ENCODE assay signal across 29 cellular contexts in genomic region chr7:95338832-95339231, GRCh38. TPM values are rescaled to one million over a fixed set of nuclear protein-coding genes. Genes with fewer than 3 reads are reported as not detected.
DNase-seq lines count a peak whose midpoint lies in the region; ATAC-seq, FAIRE-seq and TF ChIP-seq lines count a peak whose summit lies in the region.
"Had no signal": no experiment of that assay in that cellular context is flagged by ENCODE, and none has a peak within 500 bp of the region (broad histone marks: within the 10 kb centered on the region; RNA-seq: fewer than 3 reads in every experiment).

No MANE protein-coding gene starts in this region.

- POLR2A ChIA-PET in HepG2 (lab: Yijun Ruan, JAX) = no interaction called here

- WGBS in liver = 33% methylated on average over 3 of the region's 3 CpGs
- 4% methylated on average over 3 of the region's 3 CpGs for WGBS in HepG2 (ENCODE audit: low lambda C conversion rate)
- WGBS in right lobe of liver (ENCODE audit: insufficient coverage, low coverage, low lambda C conversion rate, missing lambda C conversion rate) = 24% methylated on average over 3 of the region's 3 CpGs
- 50 to 57% methylated on average over 3 of the region's 3 CpGs for WGBS in aorta, 2 donors

- H3K4me3 ChIP-seq in liver (ENCODE audit: low read depth in 1 of 3, low read length in 3 of 3) (no peak overlapping the region), HepG2 (replicated peaks in 1 of 3; ENCODE audit: insufficient read depth in 1 of 3, low read depth in 2 of 3, low read length in 3 of 3) (no peak overlapping the region), right lobe of liver (no peak overlapping the region), aorta (ENCODE audit: low read length in 2 of 2) (no peak overlapping the region)
- H3K4me3 ChIP-seq: BLaER1, GM12878 had no signal

- H3K27me3 ChIP-seq in liver (ENCODE audit: control insufficient read depth in 4 of 4, insufficient read depth in 4 of 4, low read length in 3 of 4) (no peaks in the 10 kb centered on the region), HepG2 (ENCODE audit: control insufficient read depth in 1 of 2, insufficient read depth in 2 of 2, low read length in 2 of 2) (no peaks in the 10 kb centered on the region), right lobe of liver (no peaks in the 10 kb centered on the region), aorta (ENCODE audit: control insufficient read depth in 1 of 2, insufficient read depth in 2 of 2, low read length in 1 of 2) (no peaks in the 10 kb centered on the region)
- H3K27me3 ChIP-seq: BE2C, BLaER1 had no signal

- no TSS peak for BruUV-seq in HepG2 (replicated peaks; lab: Mats Ljungman, UMichigan)

- CTCF ChIA-PET in HepG2 (lab: Yijun Ruan, JAX; ENCODE audit: low intra/inter-chr PET ratio, low total read pairs) = no interaction called here

- no peaks in the 10 kb centered on the region for H4K20me1 ChIP-seq in HepG2 (ENCODE audit: insufficient read depth, low read length)
- H4K20me1 ChIP-seq: BLaER1 had no signal

- TF ChIP-seq EP300 in HepG2 (IDR thresholded peaks at IDR 0.05; ENCODE audit: low read depth in 2 of 2, low read length in 2 of 2) (no peak), HepG2 (CRISPR knock-in tag; IDR thresholded peaks at IDR 0.05; ENCODE audit: borderline replicate concordance) (no peak)

- no peaks in the 10 kb centered on the region for H3K79me2 ChIP-seq in HepG2 (ENCODE audit: insufficient read depth, low read length)

- peaks cover 5 to 26% (median 14%) of the 10 kb centered on the region in 4 donors for H3K4me1 ChIP-seq in liver (ENCODE audit: control insufficient read depth in 4 of 4, insufficient read depth in 4 of 4, low read length in 3 of 4)
- peaks cover 13% of the 10 kb centered on the region for H3K4me1 ChIP-seq in HepG2 (ENCODE audit: insufficient read depth, low read length)
- H3K4me1 ChIP-seq in right lobe of liver = peaks cover 0 to 7% (median 0%) of the 10 kb centered on the region in 4 donors
- no peaks in the 10 kb centered on the region for H3K4me1 ChIP-seq in aorta (ENCODE audit: control insufficient read depth in 1 of 2, insufficient read depth in 2 of 2, low read length in 2 of 2)
- H3K4me1 ChIP-seq: BE2C, BLaER1 had no signal

- H2AFZ ChIP-seq in HepG2 (ENCODE audit: low read length) = no peak overlapping the region

- peak overlapping the region in 1 of 2 donors; percentile 14 for H3K27ac ChIP-seq in liver (ENCODE audit: low read depth in 1 of 2, low read length in 2 of 2)
- H3K27ac ChIP-seq in HepG2 (ENCODE audit: extremely low read length, insufficient read depth, low read length) = no peak overlapping the region
- H3K27ac ChIP-seq in right lobe of liver = no peak overlapping the region
- H3K27ac ChIP-seq in aorta (ENCODE audit: low read depth in 1 of 2, low read length in 2 of 2) = no peak overlapping the region
- H3K27ac ChIP-seq: BLaER1 had no signal

- no peak for FAIRE-seq in HepG2 (lab: Jason Lieb, UNC)
- FAIRE-seq: A204.1, GM12878, GM12892, GM18507 had no signal

- H3K4me2 ChIP-seq in HepG2 (ENCODE audit: low read depth, low read length) = no peak overlapping the region
- H3K4me2 ChIP-seq: BLaER1 had no signal

- intact Hi-C loops in HepG2 (cut with micrococcal nuclease; ENCODE audit: unreplicated experiment) (no loop called here), right lobe of liver (cut with DNase I) (no loop called here), aorta (cut with DNase I) (no loop called here)

- no peaks in the 10 kb centered on the region for H3K36me3 ChIP-seq in liver (ENCODE audit: control insufficient read depth in 4 of 4, insufficient read depth in 3 of 4, low read depth in 1 of 4, low read length in 3 of 4)
- H3K36me3 ChIP-seq in HepG2 (replicated peaks in 1 of 2; ENCODE audit: control insufficient read depth in 1 of 2, insufficient read depth in 2 of 2, low read length in 2 of 2) = no peaks in the 10 kb centered on the region
- no peaks in the 10 kb centered on the region for H3K36me3 ChIP-seq in right lobe of liver
- no peaks in the 10 kb centered on the region for H3K36me3 ChIP-seq in aorta (ENCODE audit: control insufficient read depth in 1 of 2, insufficient read depth in 2 of 2, low read length in 1 of 2)
- H3K36me3 ChIP-seq: BE2C, BLaER1 had no signal

- DNase-seq in HepG2 (ENCODE audit: low spot score) (no peak), right lobe of liver (no peak), aorta (no peak)
- DNase-seq: 8988T; ACHN; BE2C; C1 segment of cervical spinal cord; CD4-positive, alpha-beta memory T cell; CD4-positive, CD25-positive, alpha-beta regulatory T cell; CD8-positive, alpha-beta memory T cell; COR-L47; DMS 273 treated with DMSO at 0.1 percent for 48 hours; DMS153; DMS79; DND-41; EL; GDM1 had no signal

- TF ChIP-seq CTCF in liver (IDR thresholded peaks at IDR 0.05; ENCODE audit: low read depth, low read length, missing input control) (no peak), HepG2 (CRISPR knock-in tag; IDR thresholded peaks at IDR 0.05) (no peak), right lobe of liver (IDR thresholded peaks at IDR 0.05) (no peak)

- no peak for TF ChIP-seq RAD21 in liver (IDR thresholded peaks at IDR 0.05)
- no peak for TF ChIP-seq RAD21 in HepG2 (CRISPR knock-in tag; IDR thresholded peaks at IDR 0.05)

- ATAC-seq in HepG2 (no peak), right lobe of liver (peak; percentile 40 to 53 (median 46)), HG03045 (IDR thresholded peaks at IDR 0.05; ENCODE audit: unreplicated experiment) (no peak), aorta (ENCODE audit: low FRiP score) (no peak)
- ATAC-seq: GM12878 had no signal

- H3K9me3 ChIP-seq in liver (ENCODE audit: control insufficient read depth in 4 of 4, low read length in 3 of 4) = no peaks in the 10 kb centered on the region
- no peaks in the 10 kb centered on the region for H3K9me3 ChIP-seq in HepG2 (ENCODE audit: low read length)
- no peaks in the 10 kb centered on the region for H3K9me3 ChIP-seq in right lobe of liver
- H3K9me3 ChIP-seq in aorta (ENCODE audit: control insufficient read depth, low read length) = no peaks in the 10 kb centered on the region
- H3K9me3 ChIP-seq: BE2C, BLaER1 had no signal

- no peak overlapping the region for H3K9ac ChIP-seq in liver (ENCODE audit: low read depth in 1 of 2, low read length in 2 of 2)
- no peak overlapping the region for H3K9ac ChIP-seq in HepG2 (ENCODE audit: insufficient read depth, low read depth, low read length)
- H3K9ac ChIP-seq: BLaER1 had no signal

- TF ChIP-seq POLR2A in HepG2 (IDR thresholded peaks at IDR 0.05; ENCODE audit: insufficient read depth in 1 of 2, low read depth in 2 of 2, low read length in 2 of 2) (no peak), right lobe of liver (IDR thresholded peaks at IDR 0.05) (no peak)

- in situ Hi-C loops in HepG2 (cut with HindIII; ENCODE audit: extremely low pct_ligation_motif_present, low pct_unique_long_range_greater_than_20kb) = loop anchor here (25.0 kb wide), 1 partner anchor 348 kb away; no protein-coding TSS in a partner anchor

RNA-seq across cellular contexts. Expression of gene PON1, which starts 14.5 kb away (rescaled TPM):
- 100 to 1,000 TPM in 1 of 2 donors, 10 to 100 TPM in 1; 54.8 to 190 TPM for total RNA-seq in liver
- polyA plus RNA-seq in liver = 1,000 to 10,000 TPM in 1 of 2 donors, 100 to 1,000 TPM in 1; 224 to 1,101 TPM
- total RNA-seq in HepG2 (2016; rRNA removed; fragmentation: Illumina TruSeq; extraction: Trizol) = 0.27 TPM in 1 of 2 replicates, not detected in the other
- total RNA-seq in HepG2 (2016; cell fraction: cytosol; rRNA removed; fragmentation: Illumina TruSeq; extraction: Trizol; ENCODE audit: low read depth) = 0.20 TPM in 1 of 2 replicates, not detected in the other
- total RNA-seq in HepG2 (2016; cell fraction: insoluble cytoplasmic fraction; rRNA removed; fragmentation: Illumina TruSeq; extraction: Trizol) = 0.25 and 0.30 TPM in 2 replicates
- total RNA-seq in HepG2 (2016; cell fraction: membrane; rRNA removed; fragmentation: Illumina TruSeq; extraction: Trizol) = 0.25 and 0.48 TPM in 2 replicates
- 1.1 and 1.4 TPM in 2 replicates for total RNA-seq in HepG2 (2016; cell fraction: nucleus; rRNA removed; fragmentation: Illumina TruSeq; extraction: Trizol)
- polyA plus RNA-seq in HepG2 (2011; rRNA removed) = 0.57 and 0.63 TPM in 2 replicates
- polyA plus RNA-seq in HepG2 (2011; cell fraction: cytosol; rRNA removed) = 0.17 and 0.45 TPM in 2 replicates
- polyA plus RNA-seq in HepG2 (2011; cell fraction: nucleus; rRNA removed) = 0.08 and 0.21 TPM in 2 replicates
- 0.31 and 0.91 TPM in 2 replicates for polyA plus RNA-seq in HepG2 (2012)
- 0.20 and 0.59 TPM in 2 replicates for polyA plus RNA-seq in HepG2 (2016; cell fraction: cytosol; fragmentation: Illumina TruSeq; extraction: Trizol; ENCODE audit: low read depth)
- 0.09 and 0.84 TPM in 2 replicates for polyA plus RNA-seq in HepG2 (2016; cell fraction: insoluble cytoplasmic fraction; fragmentation: Illumina TruSeq; extraction: Trizol; ENCODE audit: low read depth)
- 0.81 TPM in 1 of 2 replicates, not detected in the other for polyA plus RNA-seq in HepG2 (2016; cell fraction: membrane; fragmentation: Illumina TruSeq; extraction: Trizol; ENCODE audit: low read depth)
- 0.39 and 1.5 TPM in 2 replicates for polyA plus RNA-seq in HepG2 (2016; cell fraction: nucleus; fragmentation: Illumina TruSeq; extraction: Trizol; ENCODE audit: insufficient read depth, low read depth)
- 0.23 and 0.44 TPM in 2 replicates for polyA minus RNA-seq in HepG2 (2011; rRNA and poly(A)+ RNA removed; ENCODE audit: low replicate concordance)
- not detected in 2 replicates for polyA minus RNA-seq in HepG2 (2011; cell fraction: cytosol; rRNA and poly(A)+ RNA removed)
- 0.25 and 0.52 TPM in 2 replicates for polyA minus RNA-seq in HepG2 (2011; cell fraction: nucleus; rRNA and poly(A)+ RNA removed)
- total RNA-seq in right lobe of liver = 100 to 1,000 TPM in 4 of 6 experiments, 10 to 100 TPM in 2; 85.3 to 677 (median 410) TPM
- not detected for total RNA-seq in aorta
- not detected for polyA plus RNA-seq in aorta
- total RNA-seq: A673; CD4-positive, alpha-beta memory T cell; CD4-positive, CD25-positive, alpha-beta regulatory T cell; CD8-positive, alpha-beta memory T cell; Daoy; G401 had no signal
- polyA plus RNA-seq: AG04450; CD14-positive monocyte; CD4-positive, alpha-beta memory T cell; CD4-positive, CD25-positive, alpha-beta regulatory T cell; CD8-positive, alpha-beta memory T cell had no signal

RNA-seq across cellular contexts. Expression of gene PON3, which starts 57.3 kb away (rescaled TPM):
- total RNA-seq in liver (100 to 1,000 TPM in 1 of 2 donors, 10 to 100 TPM in 1; 60.0 to 256 TPM), HepG2 (2016; rRNA removed; fragmentation: Illumina TruSeq; extraction: Trizol) (14.1 and 23.6 TPM in 2 replicates), right lobe of liver (100 to 1,000 TPM; 149 to 328 (median 193) TPM), aorta (1 to 10 TPM in 1 of 2 donors, under 1 TPM in 1; 0.55 to 5.5 TPM)
- polyA plus RNA-seq in liver (100 to 1,000 TPM; 237 to 476 TPM), HepG2 (2011; rRNA removed) (26.6 and 37.8 TPM in 2 replicates), aorta (1 to 10 TPM in 1 of 2 donors, not detected in 1; 2.5 TPM)
- total RNA-seq in HepG2 (2016; cell fraction: cytosol; rRNA removed; fragmentation: Illumina TruSeq; extraction: Trizol; ENCODE audit: low read depth) = 4.1 and 7.1 TPM in 2 replicates
- total RNA-seq in HepG2 (2016; cell fraction: insoluble cytoplasmic fraction; rRNA removed; fragmentation: Illumina TruSeq; extraction: Trizol) = 14.7 and 22.2 TPM in 2 replicates
- total RNA-seq in HepG2 (2016; cell fraction: membrane; rRNA removed; fragmentation: Illumina TruSeq; extraction: Trizol) = 7.8 and 8.2 TPM in 2 replicates
- total RNA-seq in HepG2 (2016; cell fraction: nucleus; rRNA removed; fragmentation: Illumina TruSeq; extraction: Trizol) = 25.7 and 30.5 TPM in 2 replicates
- polyA plus RNA-seq in HepG2 (2011; cell fraction: cytosol; rRNA removed) = 21.3 and 25.9 TPM in 2 replicates
- 11.6 and 12.4 TPM in 2 replicates for polyA plus RNA-seq in HepG2 (2011; cell fraction: nucleus; rRNA removed)
- polyA plus RNA-seq in HepG2 (2012) = 11.8 and 15.7 TPM in 2 replicates
- 4.5 and 6.8 TPM in 2 replicates for polyA plus RNA-seq in HepG2 (2016; cell fraction: cytosol; fragmentation: Illumina TruSeq; extraction: Trizol; ENCODE audit: low read depth)
- 12.0 and 12.8 TPM in 2 replicates for polyA plus RNA-seq in HepG2 (2016; cell fraction: insoluble cytoplasmic fraction; fragmentation: Illumina TruSeq; extraction: Trizol; ENCODE audit: low read depth)
- 6.8 and 8.2 TPM in 2 replicates for polyA plus RNA-seq in HepG2 (2016; cell fraction: membrane; fragmentation: Illumina TruSeq; extraction: Trizol; ENCODE audit: low read depth)
- polyA plus RNA-seq in HepG2 (2016; cell fraction: nucleus; fragmentation: Illumina TruSeq; extraction: Trizol; ENCODE audit: insufficient read depth, low read depth) = 30.2 and 30.3 TPM in 2 replicates
- 5.1 TPM in 1 of 2 replicates, not detected in the other for polyA minus RNA-seq in HepG2 (2011; rRNA and poly(A)+ RNA removed; ENCODE audit: low replicate concordance)
- 6.0 and 6.8 TPM in 2 replicates for polyA minus RNA-seq in HepG2 (2011; cell fraction: cytosol; rRNA and poly(A)+ RNA removed)
- 32.6 and 37.8 TPM in 2 replicates for polyA minus RNA-seq in HepG2 (2011; cell fraction: nucleus; rRNA and poly(A)+ RNA removed)
- total RNA-seq: A673; CD4-positive, alpha-beta memory T cell; CD4-positive, CD25-positive, alpha-beta regulatory T cell; CD8-positive, alpha-beta memory T cell; Daoy; G401 had no signal
- polyA plus RNA-seq: CD14-positive monocyte; CD4-positive, alpha-beta memory T cell; CD4-positive, CD25-positive, alpha-beta regulatory T cell; CD8-positive, alpha-beta memory T cell had no signal

Comparison
In these comparisons a context has a peak if more than half of its experiments do, and no peak if none do; other contexts are left out.
1. ATAC-seq: peak in right lobe of liver (4 of 4); none in HepG2 (single experiment), HG03045 (single experiment) and aorta (single experiment).
2. RNA of gene PON1, which starts 14.5 kb away (total RNA-seq): 85.3 to 677 TPM in right lobe of liver and 54.8 to 190 TPM in liver; 0.20 to 1.4 TPM in HepG2 and not detected in aorta; every median in the first group is over 10 times any median in the second.